26 cellular contexts compared by ENCODE assay signal in the genomic region with DNA sequence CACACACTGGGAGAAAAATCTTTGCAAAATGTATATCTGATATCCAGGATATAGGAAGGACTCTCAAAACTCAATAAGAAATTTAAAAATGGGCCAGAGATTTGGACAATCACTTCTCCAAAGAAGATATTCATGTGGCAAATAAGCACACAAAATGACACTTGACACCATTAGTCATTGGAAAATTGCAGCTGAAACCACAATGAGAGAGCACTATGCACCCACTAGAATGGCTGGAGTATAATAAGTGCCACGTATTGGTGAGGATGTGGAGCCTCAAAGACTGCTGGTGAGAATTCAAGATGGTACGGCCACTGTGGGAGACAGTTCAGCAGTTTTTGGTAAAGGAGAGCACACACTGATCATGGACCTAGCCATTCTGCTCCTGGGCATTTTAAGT. TPM values are rescaled to one million over a fixed set of nuclear protein-coding genes. Genes with fewer than 3 reads are reported as not detected.
DNase-seq lines count a peak whose midpoint lies in the region; ATAC-seq and TF ChIP-seq lines count a peak whose summit lies in the region.
"Had no signal": no experiment of that assay in that cellular context is flagged by ENCODE, and none has a peak within 500 bp of the region (broad histone marks: within the 10 kb centered on the region; RNA-seq: fewer than 3 reads in every experiment).

No MANE protein-coding gene starts in this region.

- DNase-seq in NOMO-1 (lab: John Stamatoyannopoulos, UW; ENCODE audit: unreplicated experiment in 2 of 2): peak; percentile 29 to 47
- DNase-seq in NOMO-1 treated with dmso at 0.1 percent for 144 hours (lab: John Stamatoyannopoulos, UW; ENCODE audit: unreplicated experiment): no peak
- DNase-seq in OCI-M1 (lab: John Stamatoyannopoulos, UW): peak; percentile 22
- no peak for DNase-seq in chondrocyte (ENCODE audit: low spot score)
- peak; percentile 56 for DNase-seq in stromal cell of bone marrow (ENCODE audit: low read depth)
- DNase-seq in upper lobe of left lung: no peak
- DNase-seq: activated CD8-positive, alpha-beta T cell treated with anti-CD3 and anti-CD28 coated beads, Interleukin-2, amount 10 ng/mL, durations not matched to agents 7 days and 5 days; activated naive CD4-positive, alpha-beta T cell treated with Interleukin-2 at 50 U/mL for 16 hours; activated T-cell treated with anti-CD3 and anti-CD28 coated beads, Interleukin-2, amount 50 U/mL, for 24 hours; body of pancreas; dermis blood vessel endothelial cell; gastrocnemius medialis; kidney glomerular epithelial cell; natural killer cell; NCI-H1092; NCI-H2081; NCI-H526; SJCRH30; stimulated activated CD4-positive, alpha-beta T cell treated with anti-CD3 and anti-CD28 coated beads, Interleukin-2, amount 100 ng/mL, for 48 hours; stomach; T-helper 2 cell had no signal

- no peaks in the 10 kb centered on the region for H3K4me1 ChIP-seq in upper lobe of left lung
- H3K4me1 ChIP-seq: body of pancreas, gastrocnemius medialis, stomach had no signal

- H3K27me3 ChIP-seq in upper lobe of left lung: no peaks in the 10 kb centered on the region
- H3K27me3 ChIP-seq: body of pancreas, gastrocnemius medialis, SJCRH30, stomach had no signal

- ATAC-seq in upper lobe of left lung (ENCODE audit: low FRiP score in 2 of 2): no peak
- no peak for ATAC-seq in HG03025 (IDR thresholded peaks at IDR 0.05; ENCODE audit: low FRiP score, unreplicated experiment)
- ATAC-seq in GM21528 (IDR thresholded peaks at IDR 0.05; ENCODE audit: low FRiP score, unreplicated experiment): no peak
- ATAC-seq: activated CD8-positive, alpha-beta T cell treated with anti-CD3 and anti-CD28 coated beads, Interleukin-2, amount 10 ng/mL, durations not matched to agents 7 days and 5 days; body of pancreas; gastrocnemius medialis; natural killer cell had no signal

- no peaks in the 10 kb centered on the region for H3K27me3 Mint-ChIP-seq in chondrocyte (ENCODE audit: low read depth)

- no peak overlapping the region for H3K27ac ChIP-seq in upper lobe of left lung
- H3K27ac ChIP-seq: body of pancreas, gastrocnemius medialis, SJCRH30, stomach had no signal

- no peak for TF ChIP-seq CTCF in chondrocyte (IDR thresholded peaks at IDR 0.05)
- TF ChIP-seq CTCF in upper lobe of left lung (IDR thresholded peaks at IDR 0.05): no peak

- TF ChIP-seq POLR2A in upper lobe of left lung (IDR thresholded peaks at IDR 0.05): no peak

- H3K4me1 Mint-ChIP-seq in chondrocyte (ENCODE audit: low read depth): peaks cover 12% of the 10 kb centered on the region
- H3K4me1 Mint-ChIP-seq: IgD-negative memory B cell, memory B cell had no signal

- H3K4me3 Mint-ChIP-seq in chondrocyte (ENCODE audit: unreplicated experiment): no peak overlapping the region
- H3K4me3 Mint-ChIP-seq: activated CD8-positive, alpha-beta T cell treated with anti-CD3 and anti-CD28 coated beads, Interleukin-2, amount 10 ng/mL, durations not matched to agents 7 days and 5 days; activated T-cell treated with anti-CD3 and anti-CD28 coated beads, Interleukin-2, amount 50 U/mL, for 24 hours; IgD-negative memory B cell; memory B cell; natural killer cell had no signal

- 66 to 74% methylated on average over 2 of the region's 2 CpGs for WGBS in upper lobe of left lung, 2 donors

- H3K4me3 ChIP-seq in upper lobe of left lung: no peak overlapping the region
- H3K4me3 ChIP-seq: body of pancreas, gastrocnemius medialis, SJCRH30, stomach had no signal

- H3K36me3 ChIP-seq in upper lobe of left lung: no peaks in the 10 kb centered on the region
- H3K36me3 ChIP-seq: gastrocnemius medialis, SJCRH30, stomach had no signal

- peak overlapping the region; percentile 73 for H3K27ac Mint-ChIP-seq in chondrocyte (ENCODE audit: unreplicated experiment)
- H3K27ac Mint-ChIP-seq: activated CD8-positive, alpha-beta T cell treated with anti-CD3 and anti-CD28 coated beads, Interleukin-2, amount 10 ng/mL, durations not matched to agents 7 days and 5 days; activated T-cell treated with anti-CD3 and anti-CD28 coated beads, Interleukin-2, amount 50 U/mL, for 24 hours; IgD-negative memory B cell; memory B cell; natural killer cell had no signal

- TF ChIP-seq EP300 in upper lobe of left lung (IDR thresholded peaks at IDR 0.05): no peak

- peaks cover 6% of the 10 kb centered on the region for H3K36me3 Mint-ChIP-seq in chondrocyte (ENCODE audit: low read depth)
- H3K36me3 Mint-ChIP-seq: IgD-negative memory B cell, natural killer cell had no signal

- peaks cover 0 to 9% (median 2%) of the 10 kb centered on the region in 4 donors for H3K9me3 ChIP-seq in upper lobe of left lung
- H3K9me3 ChIP-seq: body of pancreas, gastrocnemius medialis, SJCRH30 had no signal

- peaks cover 21% of the 10 kb centered on the region for H3K9me3 Mint-ChIP-seq in chondrocyte (ENCODE audit: low read depth)

RNA-seq across cellular contexts. Expression of gene OSBPL5, which starts 12.8 kb away (rescaled TPM):
- total RNA-seq in chondrocyte (43.9 to 78.9 TPM (median 47.6 TPM) in 3 replicates), upper lobe of left lung (10 to 100 TPM; 23.4 to 66.9 (median 48.3) TPM)

RNA-seq across cellular contexts. Expression of gene MRGPRG, which starts 40.7 kb away (rescaled TPM):
- total RNA-seq in chondrocyte (not detected in 3 replicates), upper lobe of left lung (not detected)
- total RNA-seq: A172; activated CD8-positive, alpha-beta T cell treated with anti-CD3 and anti-CD28 coated beads, Interleukin-2, amount 10 ng/mL, durations not matched to agents 7 days and 5 days; body of pancreas; dermis blood vessel endothelial cell; gastrocnemius medialis; natural killer cell; SJCRH30; stomach had no signal

RNA-seq across cellular contexts. Expression of gene MRGPRE, which starts 54.3 kb away (rescaled TPM):
- not detected in 3 replicates for total RNA-seq in chondrocyte
- total RNA-seq in upper lobe of left lung: under 1 TPM in 1 of 6 donors, not detected in 5; 0.26 TPM
- total RNA-seq: A172; activated CD8-positive, alpha-beta T cell treated with anti-CD3 and anti-CD28 coated beads, Interleukin-2, amount 10 ng/mL, durations not matched to agents 7 days and 5 days; body of pancreas; dermis blood vessel endothelial cell; gastrocnemius medialis; natural killer cell; SJCRH30; stomach had no signal

Comparison
In these comparisons a context has a peak if more than half of its experiments do, and no peak if none do; other contexts are left out.
1. DNase-seq: peak in NOMO-1 (2 of 2), OCI-M1 (single experiment) and stromal cell of bone marrow (single experiment); none in NOMO-1 treated with dmso at 0.1 percent for 144 hours (single experiment), chondrocyte (single experiment) and upper lobe of left lung (0 of 2).